ENCODE assay signal across 14 cellular contexts in the genomic region with DNA sequence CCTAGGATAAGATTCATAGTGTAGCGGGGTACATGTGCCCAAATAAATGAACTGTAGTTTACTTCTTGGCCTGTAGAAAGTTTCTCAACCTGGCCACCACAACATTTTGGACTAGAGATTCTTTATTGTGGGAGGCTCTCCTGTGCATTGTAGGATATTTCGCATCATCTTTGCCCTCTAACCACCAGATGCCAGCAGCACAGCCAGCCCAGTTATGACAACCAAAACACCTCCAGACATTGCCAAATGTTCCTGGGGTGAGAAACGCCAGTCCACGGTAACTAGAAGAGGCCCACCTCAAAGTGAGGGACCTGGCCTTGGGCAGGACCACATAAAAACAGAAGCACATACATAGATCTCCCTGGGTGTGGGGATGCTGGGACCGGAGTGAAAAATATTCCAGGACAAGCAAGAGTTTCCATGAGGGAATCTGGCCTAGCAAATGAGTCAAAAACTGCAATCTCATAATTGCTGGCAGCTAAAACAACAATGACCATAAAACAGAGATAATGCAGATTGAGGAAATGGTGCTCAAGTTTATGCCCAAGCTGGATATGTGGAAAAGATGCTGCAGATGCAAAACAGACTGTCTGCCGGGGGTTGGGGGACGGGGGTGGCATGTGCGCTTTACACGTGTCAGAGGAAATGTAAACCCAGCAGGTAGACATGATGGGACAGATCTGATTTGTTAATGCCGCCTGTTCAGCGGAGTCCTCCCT. TPM values are rescaled to one million over a fixed set of nuclear protein-coding genes. Genes with fewer than 3 reads are reported as not detected.
A peak's percentile ranks its signal among the peaks of the same experiment; 100 is the strongest.
DNase-seq lines count a peak whose midpoint lies in the region; ATAC-seq and TF ChIP-seq lines count a peak whose summit lies in the region.
"Had no signal": no experiment of that assay in that cellular context is flagged by ENCODE, and none has a peak within 500 bp of the region (broad histone marks: within the 10 kb centered on the region; RNA-seq: fewer than 3 reads in every experiment).

No MANE protein-coding gene starts in this region.

- no peaks in the 10 kb centered on the region for H3K36me3 Mint-ChIP-seq in HFFc6 (ENCODE audit: low read depth)
- peaks cover 8% of the 10 kb centered on the region for H3K36me3 Mint-ChIP-seq in natural killer cell

- DNase-seq in NCI-H2171 treated with DMSO at 0.1 percent for 48 hours (lab: John Stamatoyannopoulos, UW) (peak; percentile 38), NCI-H2171 (lab: John Stamatoyannopoulos, UW) (no peak), HFFc6 (peak; percentile 43), cardiac fibroblast (ENCODE audit: low read depth in 2 of 2) (peak; percentile 17 to 79), natural killer cell (no peak), NOMO-1 (lab: John Stamatoyannopoulos, UW; ENCODE audit: unreplicated experiment in 2 of 2) (no peak)
- DNase-seq: activated CD4-positive, alpha-beta T cell treated with anti-CD3 and anti-CD28 coated beads for 4 hours; Caco-2; erythroblast; transverse colon had no signal

- ATAC-seq in natural killer cell (no peak), HG02938 (IDR thresholded peaks at IDR 0.05; ENCODE audit: unreplicated experiment) (no peak), HG02588 (IDR thresholded peaks at IDR 0.05; ENCODE audit: unreplicated experiment) (no peak)

- H3K9me3 Mint-ChIP-seq in HFFc6: no peaks in the 10 kb centered on the region
- H3K9me3 Mint-ChIP-seq in natural killer cell: no peaks in the 10 kb centered on the region
- H3K9me3 Mint-ChIP-seq: activated T-helper 2 cell treated with anti-CD3 and anti-CD28 coated beads, Interferon-gamma antibody, Interleukin-2, Interleukin-4, amounts not matched to agents 10 μg/mL and 5 μg/mL and 100 μg/mL, durations not matched to agents 14 hours and 24 hours and 36 hours; T-helper 2 cell treated with Interferon-gamma antibody and Interleukin-4, amounts not matched to agents 5 μg/mL and 100 μg/mL, for 36 hours had no signal

- intact Hi-C loops in natural killer cell (cut with micrococcal nuclease): no loop called here

- H3K27me3 Mint-ChIP-seq in HFFc6 (ENCODE audit: insufficient read depth) (peaks cover 2% of the 10 kb centered on the region; the same call in 1 of the 2 replicates), natural killer cell (ENCODE audit: low read depth in 2 of 2) (no peaks in the 10 kb centered on the region)

- H3K4me3 Mint-ChIP-seq in HFFc6 (no peak overlapping the region), natural killer cell (peak overlapping the region; percentile 67)
- H3K4me3 Mint-ChIP-seq: T-helper 2 cell treated with Interferon-gamma antibody and Interleukin-4, amounts not matched to agents 5 μg/mL and 100 μg/mL, for 36 hours had no signal

- peaks cover 33% of the 10 kb centered on the region for H3K4me1 Mint-ChIP-seq in HFFc6 (ENCODE audit: low read depth)
- H3K4me1 Mint-ChIP-seq in natural killer cell: peaks cover 79 to 88% of the 10 kb centered on the region in 2 donors

- TF ChIP-seq CTCF in HFFc6 (IDR thresholded peaks at IDR 0.05) (no peak), cardiac fibroblast (IDR thresholded peaks at IDR 0.05; ENCODE audit: low read depth, low read length) (no peak), natural killer cell (IDR thresholded peaks at IDR 0.05) (no peak)

- H3K27ac Mint-ChIP-seq in HFFc6 (peak overlapping the region; percentile 62), natural killer cell (peak overlapping the region; percentile 99 to 100)
- H3K27ac Mint-ChIP-seq: T-helper 2 cell treated with Interferon-gamma antibody and Interleukin-4, amounts not matched to agents 5 μg/mL and 100 μg/mL, for 36 hours had no signal

- H3K4me3 ChIP-seq in cardiac fibroblast (replicated peaks in 1 of 2; ENCODE audit: low read depth in 2 of 2, low read length in 2 of 2): no peak overlapping the region
- H3K4me3 ChIP-seq: transverse colon had no signal

RNA-seq across cellular contexts. Expression of gene ARHGEF3, which starts 39.7 kb away (rescaled TPM):
- total RNA-seq in HFFc6 (2021; fragmentation: NEBNext Ultra II Directional; extraction: Animal tissue kit (Norgen Biotek cat#: 25700)): 1 to 10 TPM; 1.7 to 5.9 (median 2.4) TPM
- total RNA-seq in natural killer cell: 100 to 1,000 TPM; 112 to 211 (median 135) TPM

Comparison
In these comparisons a context has a peak if more than half of its experiments do, and no peak if none do; other contexts are left out.
1. DNase-seq: peak in NCI-H2171 treated with DMSO at 0.1 percent for 48 hours (single experiment), HFFc6 (single experiment) and cardiac fibroblast (2 of 2); none in NCI-H2171 (single experiment), natural killer cell (single experiment) and NOMO-1 (0 of 2).
2. RNA of gene ARHGEF3, which starts 39.7 kb away (total RNA-seq): 112 to 211 TPM in natural killer cell; 1.7 to 5.9 TPM in HFFc6; every median in the first group is over 10 times any median in the second.